11 cellular contexts compared by ENCODE assay signal in genomic region chr1:55478742-55479141, GRCh38.
DNase-seq lines count a peak whose midpoint lies in the region; ATAC-seq and TF ChIP-seq lines count a peak whose summit lies in the region.
"Had no signal": no experiment of that assay in that cellular context is flagged by ENCODE, and none has a peak within 500 bp of the region (broad histone marks: within the 10 kb centered on the region; RNA-seq: fewer than 3 reads in every experiment).

No MANE protein-coding gene starts in this region.

- TF ChIP-seq RAD21 in SK-N-SH (IDR thresholded peaks at IDR 0.05; ENCODE audit: low read length), result peak; percentile 64

- 85% methylated on average over 2 of the region's 2 CpGs for WGBS in SK-N-SH (ENCODE audit: low lambda C conversion rate)

- H3K9me3 ChIP-seq in SK-N-SH, result no peaks in the 10 kb centered on the region

- H3K36me3 ChIP-seq in SK-N-SH (replicated peaks in 1 of 2; ENCODE audit: control insufficient read depth in 1 of 2, insufficient read depth in 2 of 2, low read length in 1 of 2), result no peaks in the 10 kb centered on the region
- H3K36me3 ChIP-seq in kidney epithelial cell (ENCODE audit: control insufficient read depth, insufficient read depth, low read length), result no peaks in the 10 kb centered on the region

- H3K9ac ChIP-seq in SK-N-SH, result no peak overlapping the region

- H3K4me3 ChIP-seq in SK-N-SH (ENCODE audit: low read depth in 2 of 2, low read length in 1 of 2) (no peak overlapping the region), kidney epithelial cell (ENCODE audit: low read depth, low read length) (no peak overlapping the region)

- no peak overlapping the region for H2AFZ ChIP-seq in SK-N-SH (ENCODE audit: low read depth)

- no peaks in the 10 kb centered on the region for H3K79me2 ChIP-seq in SK-N-SH (ENCODE audit: insufficient read depth)

- POLR2A ChIA-PET in SK-N-SH (lab: Yijun Ruan, JAX), result no interaction called here

- no peaks in the 10 kb centered on the region for H3F3A ChIP-seq in SK-N-SH (replicated peaks; ENCODE audit: insufficient read depth)

- DNase-seq in DMS114 treated with DMSO at 0.1 percent for 48 hours (lab: John Stamatoyannopoulos, UW; ENCODE audit: unreplicated experiment) (peak; percentile 7), Kasumi-1 (lab: John Stamatoyannopoulos, UW) (peak; percentile 40 to 63), SK-N-SH (no peak), kidney epithelial cell (ENCODE audit: low read depth) (no peak), medulla oblongata (ENCODE audit: extremely low spot score) (no peak), NCI-H2227 treated with DMSO at 0.1 percent for 48 hours (lab: John Stamatoyannopoulos, UW) (no peak)
- DNase-seq: activated naive CD4-positive, alpha-beta T cell treated with anti-CD3 and anti-CD28 coated beads, Interleukin-2, amount 10 ng/mL, durations not matched to agents 7 days and 5 days; NCI-H2081 treated with DMSO at 0.1 percent for 48 hours; stimulated activated naive CD8-positive, alpha-beta T cell treated with anti-CD3 and anti-CD28 coated beads, Interleukin-15, Interleukin-2, amounts not matched to agents 100 U/mL and 50 U/mL, for 24 hours had no signal

- no peak for TF ChIP-seq EP300 in SK-N-SH (IDR thresholded peaks at IDR 0.05; ENCODE audit: borderline replicate concordance in 1 of 2, low read depth in 1 of 2, low read length in 1 of 2)

- CTCF ChIA-PET in SK-N-SH (lab: Yijun Ruan, JAX), result interaction anchor here (1.0 to 2.4 kb wide), 9 partner anchors 10 to 1106 kb away, joined by 3 to 11 read pairs (median 4); no protein-coding TSS in a partner anchor

- H3K9me2 ChIP-seq in SK-N-SH, result no peaks in the 10 kb centered on the region

- TF ChIP-seq CTCF in SK-N-SH (IDR thresholded peaks at IDR 0.05) (peak; percentile 47), kidney epithelial cell (IDR thresholded peaks at IDR 0.05; ENCODE audit: insufficient read depth, low read length, poor library complexity, severe bottlenecking) (peak; percentile 4)

- peak overlapping the region in 1 of 2 experiments; percentile 14; a peak in 1 of 4 replicates for H3K27ac ChIP-seq in SK-N-SH (ENCODE audit: low read depth in 2 of 2, low read length in 1 of 2)

- H3K4me1 ChIP-seq in SK-N-SH (ENCODE audit: control insufficient read depth in 1 of 2, insufficient read depth in 2 of 2, low read depth in 1 of 2, low read length in 1 of 2), result peaks cover 0 to 12% of the 10 kb centered on the region in 2 experiments; a peak in 2 of 4 replicates

- no peak overlapping the region for H3K4me2 ChIP-seq in SK-N-SH

- no peak for ATAC-seq in HG02884 (IDR thresholded peaks at IDR 0.05; ENCODE audit: unreplicated experiment)
- ATAC-seq in HG02852 (IDR thresholded peaks at IDR 0.05; ENCODE audit: unreplicated experiment), result no peak
- ATAC-seq: stimulated activated naive CD8-positive, alpha-beta T cell treated with anti-CD3 and anti-CD28 coated beads, Interleukin-15, Interleukin-2, amounts not matched to agents 100 U/mL and 50 U/mL, for 24 hours had no signal

- no peaks in the 10 kb centered on the region for H4K20me1 ChIP-seq in SK-N-SH (ENCODE audit: insufficient read depth)

- H3K27me3 ChIP-seq in SK-N-SH (ENCODE audit: insufficient read depth), result no peaks in the 10 kb centered on the region
- no peaks in the 10 kb centered on the region for H3K27me3 ChIP-seq in kidney epithelial cell (ENCODE audit: control insufficient read depth, insufficient read depth, low read length)

TF ChIP-seq in SK-N-SH, 30 proteins besides CTCF, POLR2A, EP300 and RAD21:
- TF ChIP-seq RXRA (IDR thresholded peaks at IDR 0.05; ENCODE audit: borderline replicate concordance, low read depth), result no peak
- no peak for TF ChIP-seq NFIC (IDR thresholded peaks at IDR 0.05; ENCODE audit: borderline replicate concordance)
- TF ChIP-seq ZBTB33 (IDR thresholded peaks at IDR 0.05; ENCODE audit: borderline replicate concordance, low read depth), result no peak

Comparison
In these comparisons a context has a peak if more than half of its experiments do, and no peak if none do; other contexts are left out.
1. DNase-seq: peak in DMS114 treated with DMSO at 0.1 percent for 48 hours (single experiment) and Kasumi-1 (2 of 2); none in SK-N-SH (single experiment), kidney epithelial cell (single experiment), medulla oblongata (single experiment) and NCI-H2227 treated with DMSO at 0.1 percent for 48 hours (single experiment).